Comparison of ENCODE assay signal across 24 cellular contexts in genomic region chr17:44749076-44750020, GRCh38. TPM values are rescaled to one million over a fixed set of nuclear protein-coding genes. Genes with fewer than 3 reads are reported as not detected.
DNase-seq lines count a peak whose midpoint lies in the region; ATAC-seq and TF ChIP-seq lines count a peak whose summit lies in the region.
"Had no signal": no experiment of that assay in that cellular context is flagged by ENCODE, and none has a peak within 500 bp of the region (broad histone marks: within the 10 kb centered on the region; RNA-seq: fewer than 3 reads in every experiment).

No MANE protein-coding gene starts in this region.

- peaks cover 51% of the 10 kb centered on the region for H3K36me3 Mint-ChIP-seq in endodermal cell (ENCODE audit: low read depth)
- H3K36me3 Mint-ChIP-seq: natural killer cell had no signal

- H3K9me3 ChIP-seq in endodermal cell (ENCODE audit: control insufficient read depth, low read length) = no peaks in the 10 kb centered on the region
- H3K9me3 ChIP-seq in testis = no peaks in the 10 kb centered on the region
- H3K9me3 ChIP-seq: psoas muscle, SJSA1, thyroid gland had no signal

- H3K4me3 ChIP-seq in endodermal cell (ENCODE audit: low read length) = no peak overlapping the region
- peak overlapping the region in 1 of 2 donors; percentile 1 for H3K4me3 ChIP-seq in testis
- H3K4me3 ChIP-seq: psoas muscle, SJSA1, thyroid gland had no signal

- H3K4me1 ChIP-seq in endodermal cell (ENCODE audit: control insufficient read depth, insufficient read depth, low read length) (no peaks in the 10 kb centered on the region), testis (peaks cover 6% of the 10 kb centered on the region)
- H3K4me1 ChIP-seq: psoas muscle, SJSA1, thyroid gland had no signal

- H3K4me3 Mint-ChIP-seq in endodermal cell = no peak overlapping the region
- H3K4me3 Mint-ChIP-seq: activated CD4-positive, alpha-beta T cell treated with anti-CD3 and anti-CD28 coated beads for 36 hours; activated naive CD4-positive, alpha-beta T cell treated with anti-CD3 and anti-CD28 coated beads for 36 hours; activated T-cell treated with anti-CD3 and anti-CD28 coated beads, Interleukin-2, amount 50 U/mL, for 4 hours; CD4-positive, CD25-positive, alpha-beta regulatory T cell; natural killer cell had no signal

- H3K36me3 ChIP-seq in endodermal cell (ENCODE audit: control insufficient read depth, insufficient read depth, low read length) (peaks cover 19% of the 10 kb centered on the region), testis (ENCODE audit: low read depth, missing control alignments) (no peaks in the 10 kb centered on the region)
- H3K36me3 ChIP-seq: thyroid gland had no signal

- WGBS in endodermal cell (ENCODE audit: insufficient coverage in 1 of 2, insufficient read length in 1 of 2), 2 experiments = 68 to 88% methylated on average over 7 to 19 of the region's 19 CpGs
- WGBS in testis, 2 donors = 57 to 64% methylated on average over 12 to 19 of the region's 19 CpGs

- no peaks in the 10 kb centered on the region for H3K9me3 Mint-ChIP-seq in endodermal cell
- H3K9me3 Mint-ChIP-seq: activated naive CD4-positive, alpha-beta T cell treated with anti-CD3 and anti-CD28 coated beads for 36 hours; activated T-cell treated with anti-CD3 and anti-CD28 coated beads, Interleukin-2, amount 50 U/mL, for 4 hours; CD4-positive, CD25-positive, alpha-beta regulatory T cell; natural killer cell had no signal

- H3K4me1 Mint-ChIP-seq in endodermal cell = no peaks in the 10 kb centered on the region
- H3K4me1 Mint-ChIP-seq: activated CD4-positive, alpha-beta T cell treated with anti-CD3 and anti-CD28 coated beads for 36 hours; natural killer cell had no signal

- intact Hi-C loops in testis (cut with DNase I; ENCODE audit: low total_unique reads) = no loop called here

- TF ChIP-seq POLR2A in testis (IDR thresholded peaks at IDR 0.05) = no peak

- TF ChIP-seq CTCF in endodermal cell (conservative IDR thresholded peaks at IDR 0.05) (no peak), testis (IDR thresholded peaks at IDR 0.05) (no peak)

- H3K27ac ChIP-seq in angular gyrus (ENCODE audit: low read depth, low read length) (peak overlapping the region; percentile 68), endodermal cell (ENCODE audit: low read depth, low read length) (peak overlapping the region; percentile 44), testis (no peak overlapping the region)
- H3K27ac ChIP-seq: psoas muscle, SJSA1, thyroid gland had no signal

- H3K27me3 Mint-ChIP-seq in endodermal cell (ENCODE audit: insufficient read depth) = peaks cover 3% of the 10 kb centered on the region
- H3K27me3 Mint-ChIP-seq: CD4-positive, CD25-positive, alpha-beta regulatory T cell had no signal

- H3K27ac Mint-ChIP-seq in endodermal cell = no peak overlapping the region
- H3K27ac Mint-ChIP-seq: activated CD4-positive, alpha-beta T cell treated with anti-CD3 and anti-CD28 coated beads for 36 hours; activated naive CD4-positive, alpha-beta T cell treated with anti-CD3 and anti-CD28 coated beads for 36 hours; CD4-positive, CD25-positive, alpha-beta regulatory T cell; natural killer cell had no signal

- no peaks in the 10 kb centered on the region for H3K27me3 ChIP-seq in endodermal cell (ENCODE audit: control insufficient read depth, insufficient read depth, low read length, poor library complexity, severe bottlenecking)
- no peaks in the 10 kb centered on the region for H3K27me3 ChIP-seq in testis
- H3K27me3 ChIP-seq: SJSA1, thyroid gland had no signal

- no peak for DNase-seq in endodermal cell
- DNase-seq in islet precursor cell = peak; percentile 56
- DNase-seq in testis = peak; percentile 37
- no peak for DNase-seq in dermis blood vessel endothelial cell
- DNase-seq in DMS114 treated with DMSO at 0.1 percent for 48 hours (lab: John Stamatoyannopoulos, UW; ENCODE audit: unreplicated experiment) = no peak
- DNase-seq: activated CD4-positive, alpha-beta T cell treated with anti-CD3 and anti-CD28 coated beads for 36 hours; activated naive CD4-positive, alpha-beta T cell treated with anti-CD3 and anti-CD28 coated beads for 36 hours; activated T-cell treated with anti-CD3 and anti-CD28 coated beads, Interleukin-2, amount 50 U/mL, for 4 hours; CD4-positive, CD25-positive, alpha-beta regulatory T cell; DMS53; GF-D8; natural killer cell; NCI-H1092; NCI-H2081; NCI-H510A; psoas muscle; small intestine; stimulated activated naive CD4-positive, alpha-beta T cell; thyroid gland had no signal

- no peak for ATAC-seq in HG03521 (IDR thresholded peaks at IDR 0.05; ENCODE audit: unreplicated experiment)
- ATAC-seq in HG03159 (IDR thresholded peaks at IDR 0.05; ENCODE audit: unreplicated experiment) = no peak
- ATAC-seq: activated CD4-positive, alpha-beta T cell treated with anti-CD3 and anti-CD28 coated beads for 36 hours; activated T-cell treated with anti-CD3 and anti-CD28 coated beads, Interleukin-2, amount 50 U/mL, for 4 hours; left lobe of liver; natural killer cell; psoas muscle had no signal

- H3K9ac ChIP-seq in endodermal cell (ENCODE audit: extremely low read depth, low read length, poor library complexity, severe bottlenecking) = no peak overlapping the region

RNA-seq across cellular contexts. Expression of gene ADAM11, which starts 9.4 kb away (rescaled TPM):
- total RNA-seq in endodermal cell (1 to 10 TPM; 1.9 to 3.5 TPM), testis (1 to 10 TPM; 7.6 TPM), dermis blood vessel endothelial cell (under 0.01 and 0.09 TPM in 2 replicates)
- polyA plus RNA-seq in endodermal cell (2013, experiment 1 of 2) = 3.9 TPM
- polyA plus RNA-seq in endodermal cell (2013, experiment 2 of 2) = 3.6 TPM
- 4.9 TPM for polyA plus RNA-seq in testis (ENCODE audit: insufficient read depth, low read depth, low replicate concordance)

RNA-seq across cellular contexts. Expression of gene DBF4B, which starts 40.9 kb away (rescaled TPM):
- total RNA-seq in endodermal cell (10 to 100 TPM; 31.1 to 44.9 TPM), testis (10 to 100 TPM; 47.3 to 55.1 TPM), dermis blood vessel endothelial cell (2.6 and 7.7 TPM in 2 replicates)
- 30.5 TPM for polyA plus RNA-seq in endodermal cell (2013, experiment 1 of 2)
- 26.6 TPM for polyA plus RNA-seq in endodermal cell (2013, experiment 2 of 2)
- polyA plus RNA-seq in testis (ENCODE audit: insufficient read depth, low read depth, low replicate concordance) = 50.2 TPM

RNA-seq across cellular contexts. Expression of gene CCDC43, which starts 59.8 kb away (rescaled TPM):
- total RNA-seq in endodermal cell (10 to 100 TPM; 35.7 to 38.1 TPM), testis (10 to 100 TPM; 20.8 to 27.9 TPM), dermis blood vessel endothelial cell (40.2 and 45.5 TPM in 2 replicates)
- polyA plus RNA-seq in endodermal cell (2013, experiment 1 of 2) = 24.0 TPM
- polyA plus RNA-seq in endodermal cell (2013, experiment 2 of 2) = 25.0 TPM
- 18.6 TPM for polyA plus RNA-seq in testis (ENCODE audit: insufficient read depth, low read depth, low replicate concordance)

Comparison
In these comparisons a context has a peak if more than half of its experiments do, and no peak if none do; other contexts are left out.
1. H3K27ac ChIP-seq: peak in angular gyrus (single experiment) and endodermal cell (single experiment); none in testis (0 of 2).
2. DNase-seq: peak in islet precursor cell (single experiment) and testis (single experiment); none in endodermal cell (single experiment), dermis blood vessel endothelial cell (single experiment) and DMS114 treated with DMSO at 0.1 percent for 48 hours (single experiment).